In genomic region chr19:55083004-55083850, GRCh38 we compare ENCODE assay signal across 22 cellular contexts. TPM values are rescaled to one million over a fixed set of nuclear protein-coding genes. Genes with fewer than 3 reads are reported as not detected.
DNase-seq lines count a peak whose midpoint lies in the region; ATAC-seq lines count a peak whose summit lies in the region.
"Had no signal": no experiment of that assay in that cellular context is flagged by ENCODE, and none has a peak within 500 bp of the region (broad histone marks: within the 10 kb centered on the region; RNA-seq: fewer than 3 reads in every experiment).

No MANE protein-coding gene starts in this region.

- no peaks in the 10 kb centered on the region for H3K27me3 ChIP-seq in mesendoderm (ENCODE audit: insufficient read depth, low read length, poor library complexity)

- no peaks in the 10 kb centered on the region for H3K9me3 ChIP-seq in T-helper 17 cell (ENCODE audit: control insufficient read depth, low read length, poor library complexity, severe bottlenecking)
- H3K9me3 ChIP-seq: adrenal gland, breast epithelium, HAP-1, thoracic aorta had no signal

- H2AK5ac ChIP-seq in mesendoderm (ENCODE audit: low read length) = no peak overlapping the region

- peaks cover 3% of the 10 kb centered on the region for H3K79me1 ChIP-seq in mesendoderm (ENCODE audit: low read length)

- H3K27ac ChIP-seq in mesendoderm (ENCODE audit: low read depth, low read length) = no peak overlapping the region
- H3K27ac ChIP-seq: adrenal gland, breast epithelium, hepatocyte had no signal

- no peak overlapping the region for H2BK120ac ChIP-seq in mesendoderm (ENCODE audit: low read depth, low read length)

- H3K36me3 Mint-ChIP-seq in activated naive CD4-positive, alpha-beta T cell treated with anti-CD3 and anti-CD28 coated beads, Interleukin-2, amount 50 U/mL, for 24 hours = no peaks in the 10 kb centered on the region
- H3K36me3 Mint-ChIP-seq in T-helper 17 cell (ENCODE audit: low read depth) = peaks cover 5% of the 10 kb centered on the region

- no peak overlapping the region for H4K8ac ChIP-seq in mesendoderm (ENCODE audit: low read depth, low read length)

- intact Hi-C loops in left colon (cut with DNase I, micrococcal nuclease) = no loop called here

- H3K18ac ChIP-seq in mesendoderm (ENCODE audit: low read length) = no peak overlapping the region

- H3K36me3 ChIP-seq in mesendoderm (ENCODE audit: control insufficient read depth, insufficient read depth, low read length) = no peaks in the 10 kb centered on the region
- H3K36me3 ChIP-seq: adrenal gland, breast epithelium, HAP-1, thoracic aorta had no signal

- no peak overlapping the region for H3K4ac ChIP-seq in mesendoderm (ENCODE audit: low read depth, low read length)

- H2BK5ac ChIP-seq in mesendoderm (ENCODE audit: low read length) = no peak overlapping the region

- peaks cover 33% of the 10 kb centered on the region for H3K4me1 Mint-ChIP-seq in activated naive CD4-positive, alpha-beta T cell treated with anti-CD3 and anti-CD28 coated beads, Interleukin-2, amount 50 U/mL, for 24 hours
- peaks cover 26% of the 10 kb centered on the region for H3K4me1 Mint-ChIP-seq in T-helper 17 cell

- no peak overlapping the region for H3K4me3 ChIP-seq in mesendoderm (ENCODE audit: low read length)
- H3K4me3 ChIP-seq: hepatocyte, lung had no signal

- H2BK15ac ChIP-seq in mesendoderm (replicated peaks; ENCODE audit: low read depth) = no peak overlapping the region

- no peak for DNase-seq in activated naive CD4-positive, alpha-beta T cell (lab: John Stamatoyannopoulos, UW)
- DNase-seq in T-helper 17 cell (no peak), mesendoderm (peak; percentile 45), OCI-M1 (lab: John Stamatoyannopoulos, UW) (no peak), DMS79 treated with DMSO at 0.1 percent for 48 hours (lab: John Stamatoyannopoulos, UW) (no peak), left colon (no peak), HUDEP-2 (lab: John Stamatoyannopoulos, UW; ENCODE audit: unreplicated experiment in 76 of 76) (no peak)
- DNase-seq: DMS153, NCI-H1105, NCI-H2107 had no signal

- H3K9ac ChIP-seq in mesendoderm (ENCODE audit: low read length) = no peak overlapping the region

- H3K79me2 ChIP-seq in mesendoderm (ENCODE audit: control insufficient read depth, insufficient read depth, low read length) = no peaks in the 10 kb centered on the region
- H3K79me2 ChIP-seq: hepatocyte had no signal

- H3K27me3 Mint-ChIP-seq in activated naive CD4-positive, alpha-beta T cell treated with anti-CD3 and anti-CD28 coated beads, Interleukin-2, amount 50 U/mL, for 24 hours = peaks cover 37% of the 10 kb centered on the region
- H3K27me3 Mint-ChIP-seq in T-helper 17 cell = peaks cover 25% of the 10 kb centered on the region

- peaks cover 4% of the 10 kb centered on the region for H3K4me1 ChIP-seq in mesendoderm (ENCODE audit: control insufficient read depth, low read depth, low read length)

- H3K56ac ChIP-seq in mesendoderm (ENCODE audit: low read length) = no peak overlapping the region

- H3K4me3 Mint-ChIP-seq in activated naive CD4-positive, alpha-beta T cell treated with anti-CD3 and anti-CD28 coated beads, Interleukin-2, amount 50 U/mL, for 24 hours = peak overlapping the region; percentile 57
- H3K4me3 Mint-ChIP-seq in T-helper 17 cell = peak overlapping the region; percentile 77
- H3K4me3 Mint-ChIP-seq: stimulated activated memory B cell treated with anti-CD40 and anti-IgM and Interleukin-4, amounts not matched to agents 10 μg/mL and 1 μg/mL and 100 μg/mL, for 72 hours had no signal

- no peak for ATAC-seq in T-helper 17 cell
- no peak for ATAC-seq in left colon
- ATAC-seq: activated CD4-positive, CD25-positive, alpha-beta regulatory T cell treated with anti-CD3 and anti-CD28 coated beads, Interleukin-2, amount 50 U/mL, for 24 hours; stimulated activated memory B cell treated with anti-CD40 and anti-IgM and Interleukin-4, amounts not matched to agents 10 μg/mL and 1 μg/mL and 100 μg/mL, for 72 hours had no signal

- WGBS in mesendoderm (ENCODE audit: extremely low coverage, insufficient coverage, low lambda C conversion rate) = no CpG with 5 or more reads among the region's 42 CpGs

- no peak overlapping the region for H3K4me2 ChIP-seq in mesendoderm (ENCODE audit: low read length)

- no peak overlapping the region for H4K5ac ChIP-seq in mesendoderm (ENCODE audit: low read length)

- H3K23ac ChIP-seq in mesendoderm (ENCODE audit: low read length) = no peak overlapping the region

- no peaks in the 10 kb centered on the region for H3K9me3 Mint-ChIP-seq in activated naive CD4-positive, alpha-beta T cell treated with anti-CD3 and anti-CD28 coated beads, Interleukin-2, amount 50 U/mL, for 24 hours

- no peak overlapping the region for H3K27ac Mint-ChIP-seq in activated naive CD4-positive, alpha-beta T cell treated with anti-CD3 and anti-CD28 coated beads, Interleukin-2, amount 50 U/mL, for 24 hours
- H3K27ac Mint-ChIP-seq in T-helper 17 cell = no peak overlapping the region
- H3K27ac Mint-ChIP-seq: CD4-positive, CD25-positive, alpha-beta regulatory T cell; stimulated activated memory B cell treated with anti-CD40 and anti-IgM and Interleukin-4, amounts not matched to agents 10 μg/mL and 1 μg/mL and 100 μg/mL, for 72 hours had no signal

RNA-seq across cellular contexts. Expression of gene EPS8L1, which starts 7.6 kb away (rescaled TPM):
- 1 to 10 TPM; 1.8 to 3.3 TPM for total RNA-seq in T-helper 17 cell
- polyA plus RNA-seq in mesendoderm (2013, experiment 1 of 2) = 13.8 TPM
- polyA plus RNA-seq in mesendoderm (2013, experiment 2 of 2) = 11.6 TPM
- total RNA-seq in left colon = 10 to 100 TPM; 42.1 to 75.9 TPM

RNA-seq across cellular contexts. Expression of gene RDH13, which starts 20.3 kb away (rescaled TPM):
- total RNA-seq in T-helper 17 cell (10 to 100 TPM; 11.3 to 12.9 TPM), left colon (10 to 100 TPM; 50.5 to 69.3 TPM)
- 14.3 TPM for polyA plus RNA-seq in mesendoderm (2013, experiment 1 of 2)
- 14.3 TPM for polyA plus RNA-seq in mesendoderm (2013, experiment 2 of 2)

RNA-seq across cellular contexts. Expression of gene PPP1R12C, which starts 34.2 kb away (rescaled TPM):
- total RNA-seq in T-helper 17 cell = 100 to 1,000 TPM; 133 to 173 TPM
- polyA plus RNA-seq in mesendoderm (2013, experiment 1 of 2) = 42.5 TPM
- polyA plus RNA-seq in mesendoderm (2013, experiment 2 of 2) = 43.2 TPM
- 100 to 1,000 TPM; 102 to 118 TPM for total RNA-seq in left colon

RNA-seq across cellular contexts. Expression of gene GP6, which starts 45.2 kb away (rescaled TPM):
- total RNA-seq in T-helper 17 cell (10 to 100 TPM in 1 of 2 donors, 1 to 10 TPM in 1; 1.8 to 22.1 TPM), left colon (under 1 TPM; 0.28 to 0.49 TPM)
- polyA plus RNA-seq in mesendoderm (2013, experiment 1 of 2) = 0.10 TPM
- polyA plus RNA-seq in mesendoderm (2013, experiment 2 of 2) = 0.04 TPM
- total RNA-seq: breast epithelium, fibroblast of villous mesenchyme, myocyte, thoracic aorta had no signal
- polyA plus RNA-seq: CD4-positive, CD25-positive, alpha-beta regulatory T cell had no signal

Comparison
In these comparisons a context has a peak if more than half of its experiments do, and no peak if none do; other contexts are left out.
1. RNA of gene EPS8L1, which starts 7.6 kb away (total RNA-seq): 42.1 to 75.9 TPM in left colon; 1.8 to 3.3 TPM in T-helper 17 cell; every median in the first group is over 4 times any median in the second.